In the genomic region with DNA sequence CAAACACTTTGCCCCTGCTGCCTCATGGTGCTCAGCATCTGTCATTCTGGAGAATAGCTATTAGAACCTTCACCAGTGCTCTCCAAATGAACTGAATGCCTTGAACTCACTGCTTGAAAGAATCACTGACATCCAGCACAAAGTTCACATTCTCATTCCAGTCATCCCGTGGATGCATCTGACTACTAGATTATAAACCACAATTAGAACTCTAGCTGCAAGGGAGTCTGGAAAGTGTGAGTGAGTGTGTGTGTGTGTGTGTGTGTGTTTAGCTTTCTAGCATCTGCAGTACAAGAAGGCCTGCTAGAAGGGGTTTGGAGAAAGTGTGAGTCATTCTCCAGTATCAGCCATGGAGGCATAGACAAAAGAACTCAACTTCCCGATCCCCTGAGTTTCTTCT, we compare ENCODE assay signal across 28 cellular contexts.
"Had no signal": no experiment of that assay in that cellular context is flagged by ENCODE, and none has a peak within 500 bp of the region (broad histone marks: within the 10 kb centered on the region; RNA-seq: fewer than 3 reads in every experiment).

No MANE protein-coding gene starts in this region.

- FAIRE-seq: colon, endometrium, frontal cortex had no signal

- H3K27ac ChIP-seq: colonic mucosa, coronary artery, dorsolateral prefrontal cortex, epithelial cell of prostate, esophagus muscularis mucosa, esophagus squamous epithelium, foreskin keratinocyte, gastrocnemius medialis, gastroesophageal sphincter, heart left ventricle, heart right ventricle had no signal

- H3K27me3 ChIP-seq: colonic mucosa, esophagus muscularis mucosa, esophagus squamous epithelium, foreskin keratinocyte, gastrocnemius medialis, gastroesophageal sphincter had no signal

- H3K4me3 ChIP-seq: colonic mucosa, coronary artery, dorsolateral prefrontal cortex, esophagus muscularis mucosa, esophagus squamous epithelium, gastrocnemius medialis, gastroesophageal sphincter, heart left ventricle, heart right ventricle had no signal

- H3K4me1 ChIP-seq: colonic mucosa, esophagus muscularis mucosa, esophagus squamous epithelium, gastrocnemius medialis, gastroesophageal sphincter, heart left ventricle, heart right ventricle had no signal

- ATAC-seq: effector memory CD8-positive, alpha-beta T cell; esophagus mucosa; foreskin keratinocyte; gastrocnemius medialis; gastroesophageal sphincter had no signal

- H3K4me3 Mint-ChIP-seq: dendritic cell treated with granulocyte-macrophage colony-stimulating factor and Interleukin-4, amounts not matched to agents 40 ng/mL and 50 ng/mL, for 4 days; effector memory CD8-positive, alpha-beta T cell; endodermal cell had no signal

- DNase-seq: colonic mucosa; cortex of kidney; dermis blood vessel endothelial cell; dorsolateral prefrontal cortex; effector CD4-positive, alpha-beta T cell; effector CD8-positive, alpha-beta T cell; effector memory CD4-positive, alpha-beta T cell; effector memory CD8-positive, alpha-beta T cell; endodermal cell; erythroblast; esophagus squamous epithelium; foreskin fibroblast; foreskin keratinocyte; foreskin melanocyte; gastrocnemius medialis; glutamatergic neuron; head of caudate nucleus; heart left ventricle; heart right ventricle had no signal

- H3K36me3 ChIP-seq: colonic mucosa, esophagus muscularis mucosa, esophagus squamous epithelium, gastrocnemius medialis, gastroesophageal sphincter, heart left ventricle, heart right ventricle had no signal

- H3K4me1 Mint-ChIP-seq: endodermal cell had no signal

- H3K9me3 Mint-ChIP-seq: dendritic cell treated with granulocyte-macrophage colony-stimulating factor and Interleukin-4, amounts not matched to agents 40 ng/mL and 50 ng/mL, for 4 days; effector memory CD8-positive, alpha-beta T cell had no signal

- H3K27ac Mint-ChIP-seq: dendritic cell treated with granulocyte-macrophage colony-stimulating factor and Interleukin-4, amounts not matched to agents 40 ng/mL and 50 ng/mL, for 4 days; effector memory CD8-positive, alpha-beta T cell; endodermal cell had no signal

- H3K9me3 ChIP-seq: colonic mucosa, gastrocnemius medialis had no signal
